In genomic region chrX:14598330-14598729, GRCh38 we compare ENCODE assay signal across 23 cellular contexts.
"Had no signal": no experiment of that assay in that cellular context is flagged by ENCODE, and none has a peak within 500 bp of the region (broad histone marks: within the 10 kb centered on the region; RNA-seq: fewer than 3 reads in every experiment).

No MANE protein-coding gene starts in this region.

- DNase-seq: activated CD4-positive, alpha-beta T cell treated with anti-CD3 and anti-CD28 coated beads, Interleukin-2, amount 10 ng/mL, durations not matched to agents 24 days and 14 days; activated CD4-positive, CD25-positive, alpha-beta regulatory T cell; activated CD8-positive, alpha-beta memory T cell treated with anti-CD3 and anti-CD28 coated beads, Interleukin-2, amount 50 U/mL, for 48 hours; activated gamma-delta T cell; activated T-cell treated with anti-CD3 and anti-CD28 coated beads, Interleukin-2, amount 50 U/mL, for 72 hours; amniotic stem cell; central memory CD4-positive, alpha-beta T cell; colonic mucosa; esophagus squamous epithelium; foreskin fibroblast; glutamatergic neuron; hypothalamus; islet precursor cell; mammary epithelial cell; naive B cell; sigmoid colon; stimulated activated CD4-positive, alpha-beta T cell treated with anti-CD3 and anti-CD28 coated beads, Interleukin-1b, Interleukin-23, amount 100 ng/mL, for 48 hours; stomach; testis; upper lobe of right lung had no signal

- H3K36me3 ChIP-seq: colonic mucosa, esophagus squamous epithelium, neural progenitor cell, sigmoid colon, stomach, upper lobe of right lung had no signal

- H3K9ac ChIP-seq: neural progenitor cell had no signal

- H3K27me3 ChIP-seq: colonic mucosa, esophagus squamous epithelium, neural progenitor cell, sigmoid colon, stomach, testis, upper lobe of right lung had no signal

- H3K4me3 ChIP-seq: colonic mucosa, esophagus squamous epithelium, neural progenitor cell, sigmoid colon, stomach, testis, upper lobe of right lung had no signal

- H3K27ac ChIP-seq: colonic mucosa, esophagus squamous epithelium, neural progenitor cell, sigmoid colon, stomach, testis, upper lobe of right lung had no signal

- H3K9me3 ChIP-seq: colonic mucosa, esophagus squamous epithelium, sigmoid colon, stomach, testis, upper lobe of right lung had no signal

- ATAC-seq: activated naive CD4-positive, alpha-beta T cell treated with anti-CD3 and anti-CD28 coated beads, Interleukin-2, amount 50 U/mL, for 72 hours; activated T-cell treated with anti-CD3 and anti-CD28 coated beads, Interleukin-2, amount 50 U/mL, for 72 hours; left lobe of liver; upper lobe of right lung had no signal

- H3K4me1 ChIP-seq: colonic mucosa, esophagus squamous epithelium, sigmoid colon, stomach, testis, upper lobe of right lung had no signal
